9 cellular contexts compared by ENCODE assay signal in genomic region chr5:61817472-61818326, GRCh38.
DNase-seq lines count a peak whose midpoint lies in the region; ATAC-seq and TF ChIP-seq lines count a peak whose summit lies in the region.
"Had no signal": no experiment of that assay in that cellular context is flagged by ENCODE, and none has a peak within 500 bp of the region (broad histone marks: within the 10 kb centered on the region; RNA-seq: fewer than 3 reads in every experiment).

No MANE protein-coding gene starts in this region.

- no peak for ATAC-seq in GM21390 (IDR thresholded peaks at IDR 0.05; ENCODE audit: unreplicated experiment)

- intact Hi-C loops in ovary (cut with DNase I): no loop called here

- no peaks in the 10 kb centered on the region for H3K4me1 ChIP-seq in ovary (ENCODE audit: insufficient read depth)

- no peaks in the 10 kb centered on the region for H3K9me3 ChIP-seq in ovary

- H3K36me3 ChIP-seq in ovary: no peaks in the 10 kb centered on the region

- no peaks in the 10 kb centered on the region for H3K27me3 ChIP-seq in ovary

- peak; percentile 79 for TF ChIP-seq CTCF in fibroblast of villous mesenchyme (IDR thresholded peaks at IDR 0.05; ENCODE audit: insufficient read depth, low read depth, low read length)
- peak in 2 of 3 donors; percentile 29 for TF ChIP-seq CTCF in ovary (IDR thresholded peaks at IDR 0.05)

- TF ChIP-seq EP300 in ovary (IDR thresholded peaks at IDR 0.05): no peak

- no peak overlapping the region for H3K27ac ChIP-seq in ovary

- H3K4me3 ChIP-seq in fibroblast of villous mesenchyme (ENCODE audit: low read depth, low read length): no peak overlapping the region
- no peak overlapping the region for H3K4me3 ChIP-seq in ovary

- no peak for TF ChIP-seq POLR2A in ovary (IDR thresholded peaks at IDR 0.05)

- WGBS in ovary, 3 donors: 3 to 7% (median 3%) methylated on average over 7 of the region's 7 CpGs

- DNase-seq in NCI-H1417 (lab: John Stamatoyannopoulos, UW): peak in 2 of 3 experiments; percentile 1 to 42
- DNase-seq in NCI-H1417 treated with DMSO at 0.1 percent for 48 hours (lab: John Stamatoyannopoulos, UW): no peak
- peak; percentile 36 for DNase-seq in RPMI7951 (ENCODE audit: low read depth)
- peak; percentile 63 for DNase-seq in fibroblast of villous mesenchyme (ENCODE audit: low read depth)
- DNase-seq in ovary: peak; percentile 52 to 66 (median 57)
- no peak for DNase-seq in T-helper 1 cell
- DNase-seq in stimulated activated CD8-positive, alpha-beta memory T cell treated with anti-CD3 and anti-CD28 coated beads, Interleukin-4, amount 100 ng/mL, for 48 hours: no peak
- DNase-seq: CD4-positive, CD25-positive, alpha-beta regulatory T cell had no signal

Comparison
In these comparisons a context has a peak if more than half of its experiments do, and no peak if none do; other contexts are left out.
1. DNase-seq: peak in NCI-H1417 (2 of 3), RPMI7951 (single experiment), fibroblast of villous mesenchyme (single experiment) and ovary (5 of 5); none in NCI-H1417 treated with DMSO at 0.1 percent for 48 hours (single experiment), T-helper 1 cell (0 of 5) and stimulated activated CD8-positive, alpha-beta memory T cell treated with anti-CD3 and anti-CD28 coated beads, Interleukin-4, amount 100 ng/mL, for 48 hours (single experiment).